In the genomic region with DNA sequence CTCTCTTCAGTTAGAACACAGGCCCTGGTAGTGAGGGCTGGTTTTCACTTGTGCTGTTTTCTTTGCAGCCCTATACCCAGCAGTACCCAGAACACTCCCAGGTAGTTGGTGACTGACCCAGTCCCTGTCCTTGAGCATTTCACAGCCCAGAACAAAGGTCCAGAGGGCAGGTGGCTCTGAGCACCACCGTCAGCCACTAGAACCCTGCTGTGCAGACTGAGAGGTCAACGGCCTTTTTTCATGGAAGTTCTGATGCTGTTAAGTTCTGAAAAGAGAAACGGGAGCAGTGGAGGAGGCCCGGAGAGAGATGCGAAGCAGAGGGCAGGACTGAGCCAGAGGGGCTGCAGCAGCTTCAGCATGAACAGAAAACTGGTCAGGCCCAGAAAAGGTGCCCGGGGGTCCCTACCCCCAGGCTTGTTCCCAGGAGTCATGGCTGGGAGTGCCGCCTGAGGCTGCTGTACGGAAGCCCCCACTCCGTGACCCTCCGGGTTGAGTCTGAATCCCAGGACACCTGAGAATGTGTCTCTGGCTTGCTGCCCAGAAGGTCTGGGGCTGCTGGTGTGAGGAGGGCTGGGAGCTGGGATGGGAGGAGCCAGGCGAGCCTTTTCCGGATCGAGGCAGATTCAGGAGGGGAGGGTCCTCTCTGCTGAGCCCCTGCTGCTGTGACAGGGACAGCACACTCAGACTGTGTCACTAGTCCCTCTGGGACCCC, we compare ENCODE assay signal across 23 cellular contexts. TPM values are rescaled to one million over a fixed set of nuclear protein-coding genes. Genes with fewer than 3 reads are reported as not detected.
A peak's percentile ranks its signal among the peaks of the same experiment; 100 is the strongest.
DNase-seq lines count a peak whose midpoint lies in the region; ATAC-seq, FAIRE-seq and TF ChIP-seq lines count a peak whose summit lies in the region.
"Had no signal": no experiment of that assay in that cellular context is flagged by ENCODE, and none has a peak within 500 bp of the region (broad histone marks: within the 10 kb centered on the region; RNA-seq: fewer than 3 reads in every experiment).

No MANE protein-coding gene starts in this region.

- ATAC-seq in WTC11 (peak; percentile 41), HepG2 (peak; percentile 69), GM18505 (IDR thresholded peaks at IDR 0.05; ENCODE audit: unreplicated experiment) (no peak)
- ATAC-seq: body of pancreas; sciatic nerve; stimulated activated naive CD8-positive, alpha-beta T cell treated with anti-CD3 and anti-CD28 coated beads, Interleukin-15, amount 100 ng/mL, for 72 hours had no signal

- peaks cover 52 to 67% of the 10 kb centered on the region in 2 donors for H3K36me3 Mint-ChIP-seq in CD4-positive, alpha-beta memory T cell
- peaks cover 41% of the 10 kb centered on the region for H3K36me3 Mint-ChIP-seq in WTC11

- no peaks in the 10 kb centered on the region for H3K27me3 Mint-ChIP-seq in CD4-positive, alpha-beta memory T cell
- H3K27me3 Mint-ChIP-seq in WTC11 (ENCODE audit: low read depth), result peaks cover 6% of the 10 kb centered on the region
- H3K27me3 Mint-ChIP-seq: stimulated activated naive CD8-positive, alpha-beta T cell treated with anti-CD3 and anti-CD28 coated beads, Interleukin-15, amount 100 ng/mL, for 72 hours had no signal

- no peak overlapping the region for H3K27ac ChIP-seq in CD4-positive, alpha-beta memory T cell (ENCODE audit: low read depth, low read length)
- H3K27ac ChIP-seq in HepG2 (ENCODE audit: extremely low read length, insufficient read depth, low read length), result peak overlapping the region; percentile 50
- H3K27ac ChIP-seq: A549, body of pancreas, C4-2B, HL-60, KMS-11, SJSA1 had no signal

- peak overlapping the region in 4 of 7 donors; percentile 12 to 66 (median 44) for H3K27ac Mint-ChIP-seq in CD4-positive, alpha-beta memory T cell
- H3K27ac Mint-ChIP-seq in WTC11, result peak overlapping the region; percentile 61; the same call in 1 of the 2 replicates

- TF ChIP-seq RAD21 in HepG2 (CRISPR knock-in tag; IDR thresholded peaks at IDR 0.05), result no peak

- no peaks in the 10 kb centered on the region for H3K27me3 ChIP-seq in CD4-positive, alpha-beta memory T cell (ENCODE audit: insufficient read depth, low read length)
- no peaks in the 10 kb centered on the region for H3K27me3 ChIP-seq in HepG2 (ENCODE audit: control insufficient read depth in 1 of 2, insufficient read depth in 2 of 2, low read length in 2 of 2)
- H3K27me3 ChIP-seq: body of pancreas, SJSA1 had no signal

- H3K4me1 ChIP-seq in CD4-positive, alpha-beta memory T cell (ENCODE audit: insufficient read depth, low read length), result peaks cover 79% of the 10 kb centered on the region
- H3K4me1 ChIP-seq in HepG2 (ENCODE audit: insufficient read depth, low read length), result peaks cover 21% of the 10 kb centered on the region
- H3K4me1 ChIP-seq: A549, body of pancreas, SJSA1 had no signal

- POLR2A ChIA-PET in CD4-positive, alpha-beta memory T cell (lab: Charles Lee; ENCODE audit: partially characterized antibody), result interaction anchor here (0.7 to 1.1 kb wide), 2 partner anchors 10 to 32 kb away, joined by 3 to 5 read pairs; a partner anchor contains a TSS
- POLR2A ChIA-PET in WTC11 (lab: Charles Lee) (interaction anchor here (0.6 kb wide), 1 partner anchor 175 kb away, joined by 4 read pairs; no protein-coding TSS in a partner anchor), HepG2 (lab: Yijun Ruan, JAX) (no interaction called here)

- FAIRE-seq in HepG2 (lab: Jason Lieb, UNC), result peak; percentile 64
- FAIRE-seq: A549 had no signal

- no peak for TF ChIP-seq EP300 in HepG2 (IDR thresholded peaks at IDR 0.05; ENCODE audit: low read depth in 2 of 2, low read length in 2 of 2)
- no peak for TF ChIP-seq EP300 in HepG2 (CRISPR knock-in tag; IDR thresholded peaks at IDR 0.05; ENCODE audit: borderline replicate concordance)

- in situ Hi-C loops in HepG2 (cut with HindIII; ENCODE audit: extremely low pct_ligation_motif_present, low pct_unique_long_range_greater_than_20kb), result no loop called here

- H3K4me1 Mint-ChIP-seq in CD4-positive, alpha-beta memory T cell, result peaks cover 20 to 80% (median 39%) of the 10 kb centered on the region in 4 donors
- H3K4me1 Mint-ChIP-seq in WTC11, result peaks cover 13% of the 10 kb centered on the region

- H3K9ac ChIP-seq in HepG2 (ENCODE audit: insufficient read depth, low read depth, low read length), result no peak overlapping the region
- H3K9ac ChIP-seq: KMS-11 had no signal

- H3K4me3 Mint-ChIP-seq in CD4-positive, alpha-beta memory T cell, result peak overlapping the region in 1 of 8 donors; percentile 9
- H3K4me3 Mint-ChIP-seq in WTC11, result no peak overlapping the region
- H3K4me3 Mint-ChIP-seq: stimulated activated naive CD8-positive, alpha-beta T cell treated with anti-CD3 and anti-CD28 coated beads, Interleukin-15, amount 100 ng/mL, for 72 hours had no signal

- CTCF ChIA-PET in CD4-positive, alpha-beta memory T cell (lab: Charles Lee; ENCODE audit: partially characterized antibody), result interaction anchor here (0.6 kb wide), 1 partner anchor 24 kb away, joined by 3 read pairs; no protein-coding TSS in a partner anchor
- CTCF ChIA-PET in WTC11 (lab: Charles Lee) (interaction anchor here (0.5 to 1.8 kb wide), 4 partner anchors 9 to 54 kb away, joined by 3 to 10 read pairs (median 3); a partner anchor contains a TSS), HepG2 (lab: Yijun Ruan, JAX; ENCODE audit: low intra/inter-chr PET ratio, low total read pairs) (no interaction called here)

- peaks cover 0 to 2% (median 0%) of the 10 kb centered on the region in 8 donors for H3K9me3 Mint-ChIP-seq in CD4-positive, alpha-beta memory T cell
- peaks cover 5% of the 10 kb centered on the region; the same call in 1 of the 2 replicates for H3K9me3 Mint-ChIP-seq in WTC11
- H3K9me3 Mint-ChIP-seq: stimulated activated naive CD8-positive, alpha-beta T cell treated with anti-CD3 and anti-CD28 coated beads, Interleukin-15, amount 100 ng/mL, for 72 hours had no signal

- BruUV-seq in HepG2 (replicated peaks; lab: Mats Ljungman, UMichigan), result no TSS peak

- H4K20me1 ChIP-seq in HepG2 (ENCODE audit: insufficient read depth, low read length), result no peaks in the 10 kb centered on the region

- H3K4me3 ChIP-seq in CD4-positive, alpha-beta memory T cell (ENCODE audit: low read length in 2 of 2), result no peak overlapping the region
- H3K4me3 ChIP-seq in HepG2 (replicated peaks in 1 of 3; ENCODE audit: insufficient read depth in 1 of 3, low read depth in 2 of 3, low read length in 3 of 3), result no peak overlapping the region
- H3K4me3 ChIP-seq: A549, body of pancreas, SJSA1 had no signal

- DNase-seq in NCI-H2171 treated with DMSO at 0.1 percent for 48 hours (lab: John Stamatoyannopoulos, UW) (peak; percentile 29), NCI-H2171 (lab: John Stamatoyannopoulos, UW) (no peak), WTC11 (ENCODE audit: low spot score) (no peak), HepG2 (ENCODE audit: low spot score) (no peak), OCI-M2 (lab: John Stamatoyannopoulos, UW; ENCODE audit: unreplicated experiment) (no peak), RPMI8226 (no peak)
- no peak for DNase-seq in CD4-positive, alpha-beta memory T cell
- DNase-seq: activated CD4-positive, CD25-positive, alpha-beta regulatory T cell; activated gamma-delta T cell treated with Interleukin-2 at 50 U/mL for 16 hours; body of pancreas; dermis blood vessel endothelial cell; GOT3; mesendoderm; NCI-H1417; stimulated activated naive CD8-positive, alpha-beta T cell treated with anti-CD3 and anti-CD28 coated beads, Interleukin-15, amount 100 ng/mL, for 72 hours; T-helper 2 cell had no signal

- no peaks in the 10 kb centered on the region for H3K79me2 ChIP-seq in HepG2 (ENCODE audit: insufficient read depth, low read length)

- TF ChIP-seq POLR2A in HepG2 (IDR thresholded peaks at IDR 0.05; ENCODE audit: insufficient read depth in 1 of 2, low read depth in 2 of 2, low read length in 2 of 2), result no peak
- TF ChIP-seq POLR2A in GM18505 (IDR thresholded peaks at IDR 0.05; ENCODE audit: borderline replicate concordance, extremely low read depth, insufficient read depth, insufficient read length), result no peak

- H3K9me3 ChIP-seq in CD4-positive, alpha-beta memory T cell (ENCODE audit: control insufficient read depth in 1 of 2, low read length in 2 of 2), result no peaks in the 10 kb centered on the region
- H3K9me3 ChIP-seq in HepG2 (ENCODE audit: low read length), result no peaks in the 10 kb centered on the region
- H3K9me3 ChIP-seq: A549, body of pancreas, SJSA1 had no signal

- 73% methylated on average over 13 of the region's 13 CpGs for WGBS in HepG2 (ENCODE audit: low lambda C conversion rate)

- H2AFZ ChIP-seq in HepG2 (ENCODE audit: low read length), result no peak overlapping the region

- no peak overlapping the region for H3K4me2 ChIP-seq in HepG2 (ENCODE audit: low read depth, low read length)
- H3K4me2 ChIP-seq: A549, KMS-11 had no signal

- intact Hi-C loops in CD4-positive, alpha-beta memory T cell (cut with micrococcal nuclease), result no loop called here
- intact Hi-C loops in HepG2 (cut with micrococcal nuclease; ENCODE audit: unreplicated experiment), result no loop called here

- H3K36me3 ChIP-seq in CD4-positive, alpha-beta memory T cell (ENCODE audit: insufficient read depth, low read length), result peaks cover 79% of the 10 kb centered on the region
- H3K36me3 ChIP-seq in HepG2 (replicated peaks in 1 of 2; ENCODE audit: control insufficient read depth in 1 of 2, insufficient read depth in 2 of 2, low read length in 2 of 2), result peaks cover 32 to 56% of the 10 kb centered on the region in 2 experiments

- TF ChIP-seq CTCF in WTC11 (IDR thresholded peaks at IDR 0.05) (no peak), HepG2 (CRISPR knock-in tag; IDR thresholded peaks at IDR 0.05) (no peak)

RNA-seq across cellular contexts. Expression of a gene that starts 8.7 kb away (rescaled TPM):
- 100 to 1,000 TPM; 141 to 143 TPM for total RNA-seq in CD4-positive, alpha-beta memory T cell
- polyA plus RNA-seq in CD4-positive, alpha-beta memory T cell, result 10 to 100 TPM in 1 of 2 donors, 1 to 10 TPM in 1; 9.5 to 53.7 TPM
- 13.9 to 17.2 TPM (median 16.6 TPM) in 3 replicates for total RNA-seq in WTC11 (2021)
- total RNA-seq in HepG2 (2016; rRNA removed; fragmentation: Illumina TruSeq; extraction: Trizol), result 6.8 and 17.7 TPM in 2 replicates
- 4.4 and 4.7 TPM in 2 replicates for total RNA-seq in HepG2 (2016; cell fraction: cytosol; rRNA removed; fragmentation: Illumina TruSeq; extraction: Trizol; ENCODE audit: low read depth)
- 4.5 and 15.9 TPM in 2 replicates for total RNA-seq in HepG2 (2016; cell fraction: insoluble cytoplasmic fraction; rRNA removed; fragmentation: Illumina TruSeq; extraction: Trizol)
- 5.4 and 8.2 TPM in 2 replicates for total RNA-seq in HepG2 (2016; cell fraction: membrane; rRNA removed; fragmentation: Illumina TruSeq; extraction: Trizol)
- total RNA-seq in HepG2 (2016; cell fraction: nucleus; rRNA removed; fragmentation: Illumina TruSeq; extraction: Trizol), result 22.3 and 26.8 TPM in 2 replicates
- polyA plus RNA-seq in HepG2 (2011; rRNA removed), result 18.0 and 24.3 TPM in 2 replicates
- polyA plus RNA-seq in HepG2 (2011; cell fraction: cytosol; rRNA removed), result 8.0 and 12.2 TPM in 2 replicates
- 148 and 167 TPM in 2 replicates for polyA plus RNA-seq in HepG2 (2011; cell fraction: nucleus; rRNA removed)
- 16.1 and 20.0 TPM in 2 replicates for polyA plus RNA-seq in HepG2 (2012)
- polyA plus RNA-seq in HepG2 (2016; cell fraction: cytosol; fragmentation: Illumina TruSeq; extraction: Trizol; ENCODE audit: low read depth), result 2.3 and 3.4 TPM in 2 replicates
- 7.0 and 9.8 TPM in 2 replicates for polyA plus RNA-seq in HepG2 (2016; cell fraction: insoluble cytoplasmic fraction; fragmentation: Illumina TruSeq; extraction: Trizol; ENCODE audit: low read depth)
- 4.7 and 8.3 TPM in 2 replicates for polyA plus RNA-seq in HepG2 (2016; cell fraction: membrane; fragmentation: Illumina TruSeq; extraction: Trizol; ENCODE audit: low read depth)
- 66.1 and 72.8 TPM in 2 replicates for polyA plus RNA-seq in HepG2 (2016; cell fraction: nucleus; fragmentation: Illumina TruSeq; extraction: Trizol; ENCODE audit: insufficient read depth, low read depth)
- 14.5 and 22.1 TPM in 2 replicates for polyA minus RNA-seq in HepG2 (2011; rRNA and poly(A)+ RNA removed; ENCODE audit: low replicate concordance)
- polyA minus RNA-seq in HepG2 (2011; cell fraction: cytosol; rRNA and poly(A)+ RNA removed), result 4.0 and 6.3 TPM in 2 replicates
- 27.8 and 28.5 TPM in 2 replicates for polyA minus RNA-seq in HepG2 (2011; cell fraction: nucleus; rRNA and poly(A)+ RNA removed)

RNA-seq across cellular contexts. Expression of a gene that starts 9.3 kb away (rescaled TPM):
- total RNA-seq in CD4-positive, alpha-beta memory T cell, result 10 to 100 TPM; 13.0 to 13.6 TPM
- 1 to 10 TPM in 1 of 2 donors, under 1 TPM in 1; 0.48 to 1.0 TPM for polyA plus RNA-seq in CD4-positive, alpha-beta memory T cell
- total RNA-seq in WTC11 (2021), result 3.8 to 5.6 TPM (median 4.2 TPM) in 3 replicates
- total RNA-seq in HepG2 (2016; rRNA removed; fragmentation: Illumina TruSeq; extraction: Trizol), result 3.8 and 10.1 TPM in 2 replicates
- total RNA-seq in HepG2 (2016; cell fraction: cytosol; rRNA removed; fragmentation: Illumina TruSeq; extraction: Trizol; ENCODE audit: low read depth), result 2.4 and 3.2 TPM in 2 replicates
- total RNA-seq in HepG2 (2016; cell fraction: insoluble cytoplasmic fraction; rRNA removed; fragmentation: Illumina TruSeq; extraction: Trizol), result 4.2 and 9.2 TPM in 2 replicates
- total RNA-seq in HepG2 (2016; cell fraction: membrane; rRNA removed; fragmentation: Illumina TruSeq; extraction: Trizol), result 5.2 and 6.8 TPM in 2 replicates
- 13.1 and 15.5 TPM in 2 replicates for total RNA-seq in HepG2 (2016; cell fraction: nucleus; rRNA removed; fragmentation: Illumina TruSeq; extraction: Trizol)
- polyA plus RNA-seq in HepG2 (2011; rRNA removed), result 13.2 and 18.6 TPM in 2 replicates
- polyA plus RNA-seq in HepG2 (2011; cell fraction: cytosol; rRNA removed), result 4.5 and 5.7 TPM in 2 replicates
- polyA plus RNA-seq in HepG2 (2011; cell fraction: nucleus; rRNA removed), result 111 and 130 TPM in 2 replicates
- 7.5 and 10.0 TPM in 2 replicates for polyA plus RNA-seq in HepG2 (2012)
- polyA plus RNA-seq in HepG2 (2016; cell fraction: cytosol; fragmentation: Illumina TruSeq; extraction: Trizol; ENCODE audit: low read depth), result 2.5 and 3.3 TPM in 2 replicates
- 4.6 and 6.5 TPM in 2 replicates for polyA plus RNA-seq in HepG2 (2016; cell fraction: insoluble cytoplasmic fraction; fragmentation: Illumina TruSeq; extraction: Trizol; ENCODE audit: low read depth)
- 5.7 and 6.3 TPM in 2 replicates for polyA plus RNA-seq in HepG2 (2016; cell fraction: membrane; fragmentation: Illumina TruSeq; extraction: Trizol; ENCODE audit: low read depth)
- polyA plus RNA-seq in HepG2 (2016; cell fraction: nucleus; fragmentation: Illumina TruSeq; extraction: Trizol; ENCODE audit: insufficient read depth, low read depth), result 51.9 and 55.4 TPM in 2 replicates
- 4.4 and 8.1 TPM in 2 replicates for polyA minus RNA-seq in HepG2 (2011; rRNA and poly(A)+ RNA removed; ENCODE audit: low replicate concordance)
- polyA minus RNA-seq in HepG2 (2011; cell fraction: cytosol; rRNA and poly(A)+ RNA removed), result 2.2 and 5.0 TPM in 2 replicates
- polyA minus RNA-seq in HepG2 (2011; cell fraction: nucleus; rRNA and poly(A)+ RNA removed), result 6.8 and 7.5 TPM in 2 replicates

RNA-seq across cellular contexts. Expression of a gene that starts 28.5 kb away (rescaled TPM):
- total RNA-seq in CD4-positive, alpha-beta memory T cell, result 10 to 100 TPM; 12.7 to 13.1 TPM
- 10 to 100 TPM in 1 of 2 donors, 1 to 10 TPM in 1; 5.4 to 13.0 TPM for polyA plus RNA-seq in CD4-positive, alpha-beta memory T cell
- 12.1 to 15.7 TPM (median 14.1 TPM) in 3 replicates for total RNA-seq in WTC11 (2021)
- total RNA-seq in HepG2 (2016; rRNA removed; fragmentation: Illumina TruSeq; extraction: Trizol), result 17.0 and 20.7 TPM in 2 replicates
- 5.1 and 5.8 TPM in 2 replicates for total RNA-seq in HepG2 (2016; cell fraction: cytosol; rRNA removed; fragmentation: Illumina TruSeq; extraction: Trizol; ENCODE audit: low read depth)
- total RNA-seq in HepG2 (2016; cell fraction: insoluble cytoplasmic fraction; rRNA removed; fragmentation: Illumina TruSeq; extraction: Trizol), result 16.3 and 20.7 TPM in 2 replicates
- total RNA-seq in HepG2 (2016; cell fraction: membrane; rRNA removed; fragmentation: Illumina TruSeq; extraction: Trizol), result 12.5 and 13.4 TPM in 2 replicates
- 9.5 and 13.5 TPM in 2 replicates for total RNA-seq in HepG2 (2016; cell fraction: nucleus; rRNA removed; fragmentation: Illumina TruSeq; extraction: Trizol)
- 9.1 and 11.8 TPM in 2 replicates for polyA plus RNA-seq in HepG2 (2011; rRNA removed)
- polyA plus RNA-seq in HepG2 (2011; cell fraction: cytosol; rRNA removed), result 13.4 and 23.3 TPM in 2 replicates
- 26.3 and 28.3 TPM in 2 replicates for polyA plus RNA-seq in HepG2 (2011; cell fraction: nucleus; rRNA removed)
- polyA plus RNA-seq in HepG2 (2012), result 6.8 and 12.5 TPM in 2 replicates
- polyA plus RNA-seq in HepG2 (2016; cell fraction: cytosol; fragmentation: Illumina TruSeq; extraction: Trizol; ENCODE audit: low read depth), result 3.0 and 3.1 TPM in 2 replicates
- 13.3 and 14.0 TPM in 2 replicates for polyA plus RNA-seq in HepG2 (2016; cell fraction: insoluble cytoplasmic fraction; fragmentation: Illumina TruSeq; extraction: Trizol; ENCODE audit: low read depth)
- polyA plus RNA-seq in HepG2 (2016; cell fraction: membrane; fragmentation: Illumina TruSeq; extraction: Trizol; ENCODE audit: low read depth), result 5.3 and 7.7 TPM in 2 replicates
- 14.9 and 15.5 TPM in 2 replicates for polyA plus RNA-seq in HepG2 (2016; cell fraction: nucleus; fragmentation: Illumina TruSeq; extraction: Trizol; ENCODE audit: insufficient read depth, low read depth)
- polyA minus RNA-seq in HepG2 (2011; rRNA and poly(A)+ RNA removed; ENCODE audit: low replicate concordance), result 3.5 and 31.4 TPM in 2 replicates
- 16.7 and 20.7 TPM in 2 replicates for polyA minus RNA-seq in HepG2 (2011; cell fraction: cytosol; rRNA and poly(A)+ RNA removed)
- polyA minus RNA-seq in HepG2 (2011; cell fraction: nucleus; rRNA and poly(A)+ RNA removed), result 8.8 and 8.9 TPM in 2 replicates

RNA-seq across cellular contexts. Expression of a gene that starts 43.5 kb away (rescaled TPM):
- 100 to 1,000 TPM; 134 to 140 TPM for total RNA-seq in CD4-positive, alpha-beta memory T cell
- 10 to 100 TPM; 24.8 to 33.5 TPM for polyA plus RNA-seq in CD4-positive, alpha-beta memory T cell
- total RNA-seq in WTC11 (2021) (79.8 to 102 TPM (median 81.6 TPM) in 3 replicates), HepG2 (2016; rRNA removed; fragmentation: Illumina TruSeq; extraction: Trizol) (1.2 and 2.5 TPM in 2 replicates)
- 4.2 and 5.8 TPM in 2 replicates for total RNA-seq in HepG2 (2016; cell fraction: cytosol; rRNA removed; fragmentation: Illumina TruSeq; extraction: Trizol; ENCODE audit: low read depth)
- total RNA-seq in HepG2 (2016; cell fraction: insoluble cytoplasmic fraction; rRNA removed; fragmentation: Illumina TruSeq; extraction: Trizol), result 1.4 and 2.6 TPM in 2 replicates
- total RNA-seq in HepG2 (2016; cell fraction: membrane; rRNA removed; fragmentation: Illumina TruSeq; extraction: Trizol), result 3.5 TPM in 2 replicates
- total RNA-seq in HepG2 (2016; cell fraction: nucleus; rRNA removed; fragmentation: Illumina TruSeq; extraction: Trizol), result 2.4 and 3.5 TPM in 2 replicates
- 3.9 and 4.3 TPM in 2 replicates for polyA plus RNA-seq in HepG2 (2011; rRNA removed)
- 1.5 and 2.1 TPM in 2 replicates for polyA plus RNA-seq in HepG2 (2011; cell fraction: cytosol; rRNA removed)
- polyA plus RNA-seq in HepG2 (2011; cell fraction: nucleus; rRNA removed), result 28.1 and 29.8 TPM in 2 replicates
- 2.7 and 6.1 TPM in 2 replicates for polyA plus RNA-seq in HepG2 (2012)
- polyA plus RNA-seq in HepG2 (2016; cell fraction: cytosol; fragmentation: Illumina TruSeq; extraction: Trizol; ENCODE audit: low read depth), result 1.1 TPM in 2 replicates
- 1.1 and 1.2 TPM in 2 replicates for polyA plus RNA-seq in HepG2 (2016; cell fraction: insoluble cytoplasmic fraction; fragmentation: Illumina TruSeq; extraction: Trizol; ENCODE audit: low read depth)
- 1.0 and 1.2 TPM in 2 replicates for polyA plus RNA-seq in HepG2 (2016; cell fraction: membrane; fragmentation: Illumina TruSeq; extraction: Trizol; ENCODE audit: low read depth)
- polyA plus RNA-seq in HepG2 (2016; cell fraction: nucleus; fragmentation: Illumina TruSeq; extraction: Trizol; ENCODE audit: insufficient read depth, low read depth), result 11.0 and 12.6 TPM in 2 replicates
- 2.9 and 43.1 TPM in 2 replicates for polyA minus RNA-seq in HepG2 (2011; rRNA and poly(A)+ RNA removed; ENCODE audit: low replicate concordance)
- polyA minus RNA-seq in HepG2 (2011; cell fraction: cytosol; rRNA and poly(A)+ RNA removed), result 1.6 and 2.8 TPM in 2 replicates
- polyA minus RNA-seq in HepG2 (2011; cell fraction: nucleus; rRNA and poly(A)+ RNA removed), result 4.5 and 5.8 TPM in 2 replicates
